Comparison of ENCODE assay signal across 30 cellular contexts in the genomic region with DNA sequence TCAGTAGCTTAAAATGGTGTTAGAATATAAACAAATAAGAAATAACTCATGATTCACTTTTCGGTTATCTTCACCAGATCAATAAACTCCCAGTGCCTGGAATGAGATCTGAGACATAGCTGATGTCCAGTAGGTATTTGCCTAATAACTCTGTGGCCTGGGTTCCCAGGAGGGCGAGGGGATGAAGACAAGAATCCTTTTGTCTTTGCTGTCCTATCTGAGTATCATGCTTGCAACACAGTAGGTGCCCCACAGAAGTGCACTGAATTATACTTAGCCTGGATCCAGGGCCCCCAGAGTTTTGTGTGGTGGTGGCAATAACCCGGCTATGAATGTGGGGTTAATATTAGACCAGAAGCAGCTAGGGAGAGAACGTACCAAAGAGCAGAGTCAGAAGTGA.
"Had no signal": no experiment of that assay in that cellular context is flagged by ENCODE, and none has a peak within 500 bp of the region (broad histone marks: within the 10 kb centered on the region; RNA-seq: fewer than 3 reads in every experiment).

No MANE protein-coding gene starts in this region.

- H3K4me1 Mint-ChIP-seq: activated B cell treated with CpG ODN at 0.5 μM for 24 hours had no signal

- H3K4me1 ChIP-seq: gastrocnemius medialis, left lung, lower lobe of right lung, sigmoid colon, stomach, thyroid gland, upper lobe of left lung, vagina had no signal

- H3K4me3 Mint-ChIP-seq: activated B cell treated with CpG ODN at 0.5 μM for 24 hours; activated naive CD4-positive, alpha-beta T cell treated with anti-CD3 and anti-CD28 coated beads for 36 hours; activated naive CD8-positive, alpha-beta T cell treated with anti-CD3 and anti-CD28 coated beads, Interleukin-2, amount 10 ng/mL, durations not matched to agents 7 days and 5 days; activated T-helper 1 cell treated with anti-CD3 and anti-CD28 coated beads, Interleukin-12 subunit alpha, Interleukin-12 subunit beta, Interleukin-2, Interleukin-4 antibody, amounts not matched to agents 30 ng/mL and 10 ng/mL and 1 ng/mL, durations not matched to agents 14 hours and 24 hours and 36 hours; natural killer cell treated with Interleukin-12 subunit alpha and Interleukin-12 subunit beta and Interleukin-15 and Interleukin-18, amount 100 ng/mL, for 72 hours; stimulated activated memory B cell treated with anti-CD40 and anti-IgM and Interleukin-4, amounts not matched to agents 10 μg/mL and 1 μg/mL and 100 μg/mL, for 72 hours; T-helper 17 cell had no signal

- ATAC-seq: gastrocnemius medialis; left lung; lower lobe of right lung; natural killer cell treated with Interleukin-12 subunit alpha and Interleukin-12 subunit beta and Interleukin-15 and Interleukin-18, amount 100 ng/mL, for 72 hours; stimulated activated memory B cell treated with anti-CD40 and anti-IgM and Interleukin-4, amounts not matched to agents 10 μg/mL and 1 μg/mL and 100 μg/mL, for 72 hours; T-helper 17 cell had no signal

- H3K27me3 Mint-ChIP-seq: activated B cell treated with CpG ODN at 0.5 μM for 24 hours; activated naive CD8-positive, alpha-beta T cell treated with anti-CD3 and anti-CD28 coated beads, Interleukin-2, amount 10 ng/mL, durations not matched to agents 7 days and 5 days; natural killer cell treated with Interleukin-12 subunit alpha and Interleukin-12 subunit beta and Interleukin-15 and Interleukin-18, amount 100 ng/mL, for 72 hours; stimulated activated memory B cell treated with anti-CD40 and anti-IgM and Interleukin-4, amounts not matched to agents 10 μg/mL and 1 μg/mL and 100 μg/mL, for 72 hours; T-helper 17 cell had no signal

- H3K36me3 ChIP-seq: gastrocnemius medialis, lower lobe of right lung, sigmoid colon, stomach, upper lobe of left lung, vagina had no signal

- H3K27ac Mint-ChIP-seq: activated B cell treated with CpG ODN at 0.5 μM for 24 hours; activated naive CD4-positive, alpha-beta T cell treated with anti-CD3 and anti-CD28 coated beads for 36 hours; activated naive CD8-positive, alpha-beta T cell treated with anti-CD3 and anti-CD28 coated beads, Interleukin-2, amount 10 ng/mL, durations not matched to agents 7 days and 5 days; activated T-helper 1 cell treated with anti-CD3 and anti-CD28 coated beads, Interleukin-12 subunit alpha, Interleukin-12 subunit beta, Interleukin-2, Interleukin-4 antibody, amounts not matched to agents 30 ng/mL and 10 ng/mL and 1 ng/mL, durations not matched to agents 14 hours and 24 hours and 36 hours; natural killer cell treated with Interleukin-12 subunit alpha and Interleukin-12 subunit beta and Interleukin-15 and Interleukin-18, amount 100 ng/mL, for 72 hours; stimulated activated memory B cell treated with anti-CD40 and anti-IgM and Interleukin-4, amounts not matched to agents 10 μg/mL and 1 μg/mL and 100 μg/mL, for 72 hours; T-helper 17 cell had no signal

- H3K9me3 ChIP-seq: gastrocnemius medialis, left lung, lower lobe of right lung, sigmoid colon, stomach, thyroid gland, upper lobe of left lung, vagina had no signal

- H3K9me3 Mint-ChIP-seq: activated B cell treated with CpG ODN at 0.5 μM for 24 hours; activated naive CD4-positive, alpha-beta T cell treated with anti-CD3 and anti-CD28 coated beads for 36 hours; activated naive CD8-positive, alpha-beta T cell treated with anti-CD3 and anti-CD28 coated beads, Interleukin-2, amount 10 ng/mL, durations not matched to agents 7 days and 5 days; natural killer cell treated with Interleukin-12 subunit alpha and Interleukin-12 subunit beta and Interleukin-15 and Interleukin-18, amount 100 ng/mL, for 72 hours; stimulated activated memory B cell treated with anti-CD40 and anti-IgM and Interleukin-4, amounts not matched to agents 10 μg/mL and 1 μg/mL and 100 μg/mL, for 72 hours had no signal

- H3K4me2 ChIP-seq: smooth muscle cell had no signal

- H3K27ac ChIP-seq: gastrocnemius medialis, left lung, lower lobe of right lung, sigmoid colon, stomach, thyroid gland, upper lobe of left lung, vagina had no signal

- H3K27me3 ChIP-seq: gastrocnemius medialis, left lung, sigmoid colon, stomach, thyroid gland, upper lobe of left lung, vagina had no signal

- DNase-seq: activated B cell treated with CpG ODN at 0.5 μM for 24 hours; activated CD4-positive, alpha-beta T cell treated with anti-CD3 and anti-CD28 coated beads, Interleukin-2, amount 50 U/mL, for 4 hours; activated effector memory CD4-positive, alpha-beta T cell treated with anti-CD3 and anti-CD28 coated beads, Interleukin-2, amount 50 U/mL, for 16 hours; activated naive CD4-positive, alpha-beta T cell treated with anti-CD3 and anti-CD28 coated beads for 36 hours; activated naive CD8-positive, alpha-beta T cell treated with anti-CD3 and anti-CD28 coated beads, Interleukin-2, amount 10 ng/mL, durations not matched to agents 7 days and 5 days; activated T-cell treated with anti-CD3 and anti-CD28 coated beads for 4 hours; amygdala; dermis blood vessel endothelial cell; effector CD4-positive, alpha-beta T cell; gastrocnemius medialis; glutamatergic neuron; left lung; lower lobe of right lung; mesendoderm; sigmoid colon; stimulated activated CD4-positive, alpha-beta T cell treated with anti-CD3 and anti-CD28 coated beads, Interleukin-1b, Interleukin-23, amount 100 ng/mL, for 48 hours; stimulated activated CD4-positive, alpha-beta T cell treated with anti-CD3 and anti-CD28 coated beads, Interleukin-4, amount 100 ng/mL, for 4 hours; stimulated activated CD8-positive, alpha-beta memory T cell treated with anti-CD3 and anti-CD28 coated beads, Interleukin-4, amount 100 ng/mL, for 48 hours; stomach; T-helper 17 cell; T1000; thyroid gland; upper lobe of left lung had no signal

- H3K4me3 ChIP-seq: gastrocnemius medialis, left lung, lower lobe of right lung, sigmoid colon, smooth muscle cell, stomach, thyroid gland, upper lobe of left lung, vagina had no signal

- FAIRE-seq: bronchial epithelial cell, islet of Langerhans had no signal
